Comparison of ENCODE assay signal across 21 cellular contexts in genomic region chr4:24417206-24417605, GRCh38.
DNase-seq lines count a peak whose midpoint lies in the region; ATAC-seq and TF ChIP-seq lines count a peak whose summit lies in the region.
"Had no signal": no experiment of that assay in that cellular context is flagged by ENCODE, and none has a peak within 500 bp of the region (broad histone marks: within the 10 kb centered on the region; RNA-seq: fewer than 3 reads in every experiment).

No MANE protein-coding gene starts in this region.

- no peaks in the 10 kb centered on the region for H3K9me3 Mint-ChIP-seq in MCF 10A (ENCODE audit: unreplicated experiment)
- H3K9me3 Mint-ChIP-seq: CD8-positive, alpha-beta memory T cell had no signal

- no TSS peak for BruUV-seq in MCF 10A (replicated peaks; lab: Mats Ljungman, UMichigan)
- no TSS peak for BruUV-seq in PC-3 (replicated peaks; lab: Mats Ljungman, UMichigan)

- peak overlapping the region; percentile 98 for H3K27ac Mint-ChIP-seq in MCF 10A (ENCODE audit: low read depth, unreplicated experiment)
- H3K27ac Mint-ChIP-seq: CD8-positive, alpha-beta memory T cell had no signal

- no peaks in the 10 kb centered on the region for H4K20me1 ChIP-seq in PC-3 (ENCODE audit: low read length)

- H3K9me2 ChIP-seq in PC-3 (replicated peaks; ENCODE audit: low read length) = no peaks in the 10 kb centered on the region

- H3K79me2 ChIP-seq in PC-3 (ENCODE audit: low read length) = no peaks in the 10 kb centered on the region

- POLR2A ChIA-PET in MCF 10A (lab: Yijun Ruan, JAX) (no interaction called here), PC-3 (lab: Charles Lee; ENCODE audit: unreplicated experiment) (no interaction called here)

- no peaks in the 10 kb centered on the region for H3K36me3 ChIP-seq in breast epithelium
- no peaks in the 10 kb centered on the region for H3K36me3 ChIP-seq in psoas muscle (ENCODE audit: insufficient read depth in 1 of 2, low read depth in 1 of 2)
- H3K36me3 ChIP-seq in PC-3 (ENCODE audit: low read depth, low read length) = no peaks in the 10 kb centered on the region

- no peak overlapping the region for H3K4me2 ChIP-seq in PC-3 (ENCODE audit: low read length)

- no peaks in the 10 kb centered on the region for H3K36me3 Mint-ChIP-seq in MCF 10A (ENCODE audit: insufficient read depth, unreplicated experiment)
- H3K36me3 Mint-ChIP-seq: CD8-positive, alpha-beta memory T cell had no signal

- no peaks in the 10 kb centered on the region for H3K4me1 ChIP-seq in breast epithelium
- H3K4me1 ChIP-seq in psoas muscle = peaks cover 9% of the 10 kb centered on the region
- H3K4me1 ChIP-seq in PC-3 (ENCODE audit: insufficient read depth, low read length) = no peaks in the 10 kb centered on the region

- no peaks in the 10 kb centered on the region for H3K9me3 ChIP-seq in breast epithelium
- H3K9me3 ChIP-seq in psoas muscle = no peaks in the 10 kb centered on the region
- H3K9me3 ChIP-seq in PC-3 (ENCODE audit: low read length) = no peaks in the 10 kb centered on the region

- no peak overlapping the region for H3K9ac ChIP-seq in PC-3 (ENCODE audit: low read length)

- H3K4me3 ChIP-seq in breast epithelium (no peak overlapping the region), psoas muscle (no peak overlapping the region), PC-3 (ENCODE audit: low read length) (no peak overlapping the region)

- no peak overlapping the region for H2AFZ ChIP-seq in PC-3 (ENCODE audit: low read length)

- CTCF ChIA-PET in MCF 10A (lab: Yijun Ruan, JAX) = no interaction called here
- CTCF ChIA-PET in PC-3 (lab: Charles Lee) = no interaction called here

- H3K27ac ChIP-seq in breast epithelium (no peak overlapping the region), psoas muscle (peak overlapping the region; percentile 24), PC-3 (ENCODE audit: low read length) (no peak overlapping the region)
- H3K27ac ChIP-seq: C4-2B had no signal

- intact Hi-C loops in MCF 10A (cut with micrococcal nuclease) (loop anchor here (5.0 kb wide), 2 partner anchors 255 to 325 kb away; no protein-coding TSS in a partner anchor), breast epithelium (cut with DNase I; ENCODE audit: low total_unique reads) (no loop called here), psoas muscle (cut with DNase I) (loop anchor here (5.0 to 10.0 kb wide), 5 partner anchors 170 to 1280 kb away; no protein-coding TSS in a partner anchor), PC-3 (cut with micrococcal nuclease) (loop anchor here (5.0 kb wide), 1 partner anchor 700 kb away; no protein-coding TSS in a partner anchor)

- H3F3A ChIP-seq in PC-3 (ENCODE audit: low read length, unreplicated experiment) = no peaks in the 10 kb centered on the region

- H3K27me3 ChIP-seq in breast epithelium (no peaks in the 10 kb centered on the region), psoas muscle (ENCODE audit: insufficient read depth in 3 of 3, low read length in 2 of 3) (no peaks in the 10 kb centered on the region), PC-3 (ENCODE audit: low read length) (peaks cover 31% of the 10 kb centered on the region)

- ATAC-seq in psoas muscle (peak; percentile 29 to 69 (median 55)), PC-3 (no peak), HG02642 (IDR thresholded peaks at IDR 0.05; ENCODE audit: poor library complexity, unreplicated experiment) (no peak)
- ATAC-seq: HCT116, Panc1, SK-N-SH treated with all-trans-retinoic acid at 6 μM for 48 hours had no signal

- H3K4me3 Mint-ChIP-seq in MCF 10A (ENCODE audit: unreplicated experiment) = no peak overlapping the region
- H3K4me3 Mint-ChIP-seq: CD8-positive, alpha-beta memory T cell had no signal

- DNase-seq in MCF 10A (ENCODE audit: unreplicated experiment) (peak; percentile 51), breast epithelium (ENCODE audit: low spot score in 2 of 2) (no peak), fibroblast of gingiva (ENCODE audit: low read depth) (peak; percentile 84), psoas muscle (no peak), PC-3 (no peak), GOT3 (lab: John Stamatoyannopoulos, UW) (no peak)
- DNase-seq in activated CD8-positive, alpha-beta memory T cell treated with anti-CD3 and anti-CD28 coated beads, Interleukin-2, amount 50 U/mL, for 4 hours = no peak
- DNase-seq: 8988T; CD8-positive, alpha-beta memory T cell; KG1; NCI-H1105; NCI-H146; NCI-H2029; NCI-H2227 treated with DMSO at 0.1 percent for 48 hours; NCI-H510A; NK-92 treated with Interleukin-12 subunit alpha and Interleukin-12 subunit beta, amount 100 ng/mL, for 24 hours had no signal

- TF ChIP-seq CTCF in MCF 10A (IDR thresholded peaks at IDR 0.05; ENCODE audit: unreplicated experiment) (no peak), breast epithelium (IDR thresholded peaks at IDR 0.05) (no peak), psoas muscle (IDR thresholded peaks at IDR 0.05) (no peak), PC-3 (conservative IDR thresholded peaks at IDR 0.05; ENCODE audit: low read depth, low read length) (no peak)

- peaks cover 16% of the 10 kb centered on the region for H3K4me1 Mint-ChIP-seq in MCF 10A (ENCODE audit: insufficient read depth, unreplicated experiment)

- TF ChIP-seq POLR2A in breast epithelium (IDR thresholded peaks at IDR 0.05) = no peak

- H3K27me3 Mint-ChIP-seq in MCF 10A (ENCODE audit: insufficient read depth, unreplicated experiment) = no peaks in the 10 kb centered on the region

Comparison
In these comparisons a context has a peak if more than half of its experiments do, and no peak if none do; other contexts are left out.
1. DNase-seq: peak in MCF 10A (single experiment) and fibroblast of gingiva (single experiment); none in breast epithelium (0 of 2), psoas muscle (0 of 2), PC-3 (single experiment), GOT3 (single experiment) and activated CD8-positive, alpha-beta memory T cell treated with anti-CD3 and anti-CD28 coated beads, Interleukin-2, amount 50 U/mL, for 4 hours (single experiment).
2. ATAC-seq: peak in psoas muscle (4 of 4); none in PC-3 (single experiment) and HG02642 (single experiment).